Comparison of ENCODE assay signal across 1 cellular context in genomic region chr11:3126207-3126865, GRCh38.
TF ChIP-seq lines count a peak whose summit lies in the region.

No MANE protein-coding gene starts in this region.

TF ChIP-seq in SK-N-SH, 30 proteins besides CTCF, POLR2A, EP300 and RAD21 (continued from another document):
- TF ChIP-seq USF2 (IDR thresholded peaks at IDR 0.05; ENCODE audit: borderline replicate concordance, low read depth, low read length) (no peak), GATA2 (CRISPR knock-in tag; IDR thresholded peaks at IDR 0.05) (no peak), RXRA (IDR thresholded peaks at IDR 0.05; ENCODE audit: borderline replicate concordance, low read depth) (no peak), PBX3 (IDR thresholded peaks at IDR 0.05) (no peak), TEAD4 (IDR thresholded peaks at IDR 0.05; ENCODE audit: borderline replicate concordance, insufficient read depth) (no peak), NRF1 (IDR thresholded peaks at IDR 0.05; ENCODE audit: low read depth, low read length) (no peak), TCF12 (IDR thresholded peaks at IDR 0.05) (no peak), FOSL2 (IDR thresholded peaks at IDR 0.05; ENCODE audit: borderline replicate concordance, low read depth) (no peak), ZBTB33 (IDR thresholded peaks at IDR 0.05; ENCODE audit: borderline replicate concordance, low read depth) (no peak), SIN3A (IDR thresholded peaks at IDR 0.05; ENCODE audit: borderline replicate concordance, low read depth, low read length) (no peak), EZH2phosphoT487 (IDR thresholded peaks at IDR 0.05; ENCODE audit: borderline replicate concordance, low read depth) (no peak), NFIC (IDR thresholded peaks at IDR 0.05; ENCODE audit: borderline replicate concordance) (no peak), FOXM1 (IDR thresholded peaks at IDR 0.05; ENCODE audit: low read depth) (no peak), SMC3 (IDR thresholded peaks at IDR 0.05; ENCODE audit: low read depth, low read length) (no peak)
